8 cellular contexts compared by ENCODE assay signal in the genomic region with DNA sequence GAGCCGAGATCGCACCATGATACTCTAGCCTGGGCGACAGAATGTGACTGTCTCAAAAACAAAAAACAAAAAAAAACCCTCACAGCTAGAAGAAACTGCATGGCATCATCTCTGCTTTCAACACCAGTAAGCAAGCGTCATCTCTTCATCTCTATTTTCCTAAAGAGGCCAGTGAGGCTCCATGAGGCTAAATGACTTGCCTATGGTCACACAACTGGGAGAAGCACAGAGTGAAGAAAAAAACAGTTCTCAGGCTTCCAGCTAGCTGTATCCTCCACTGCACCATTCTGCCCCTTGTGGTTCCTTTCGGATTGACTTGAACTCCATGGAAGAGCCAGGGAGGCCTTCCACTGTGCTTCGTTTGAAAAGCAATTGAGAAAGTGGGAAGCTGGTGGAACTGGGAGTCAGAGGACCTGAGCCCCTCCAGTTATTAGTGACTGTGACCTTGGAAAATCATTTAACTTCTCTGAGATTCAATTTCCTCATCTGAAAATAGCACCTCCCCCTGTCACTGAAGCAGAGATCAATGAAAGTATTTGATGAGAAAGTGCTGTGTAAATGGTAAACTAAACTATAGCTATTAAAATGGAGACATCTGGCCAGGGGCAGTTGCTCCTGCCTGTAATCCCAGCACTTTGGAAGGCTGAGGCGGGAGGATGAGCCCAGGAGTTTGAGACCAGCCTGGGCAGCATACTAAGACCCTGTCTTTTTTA. TPM values are rescaled to one million over a fixed set of nuclear protein-coding genes. Genes with fewer than 3 reads are reported as not detected.
DNase-seq lines count a peak whose midpoint lies in the region; ATAC-seq and TF ChIP-seq lines count a peak whose summit lies in the region.

No MANE protein-coding gene starts in this region.

- peak overlapping the region; percentile 94 for H2AFZ ChIP-seq in HCT116 (ENCODE audit: low read depth, low read length, poor library complexity, severe bottlenecking)

- peak; percentile 57 for TF ChIP-seq RAD21 in HCT116 (IDR thresholded peaks at IDR 0.05; ENCODE audit: low read depth)

- H3K9ac ChIP-seq in HCT116 (ENCODE audit: low read length) (no peak overlapping the region), NT2/D1 (ENCODE audit: insufficient read length, low read depth) (peak overlapping the region; percentile 8)

- TF ChIP-seq POLR2A in HCT116 (IDR thresholded peaks at IDR 0.05; ENCODE audit: borderline replicate concordance, extremely low read depth, insufficient read depth, insufficient read length) = no peak

- intact Hi-C loops in HCT116 (cut with micrococcal nuclease) = loop anchor here (2.0 kb wide), 1 partner anchor 185 kb away; no protein-coding TSS in a partner anchor

- ATAC-seq in HCT116 (peak; percentile 98), thoracic aorta (ENCODE audit: insufficient number of reproducible peaks, low FRiP score, low read depth) (no peak)

- RAD21 ChIA-PET in HCT116 (lab: Charles Lee; ENCODE audit: low non-redundant PET in 1 of 2, low total read pairs in 2 of 2, uncharacterized antibody in 2 of 2, unreplicated experiment in 2 of 2) = interaction anchor here in 1 of 2 experiments (0.5 kb wide), 1 partner anchor 35 kb away, joined by 3 read pairs; no protein-coding TSS in a partner anchor

- TF ChIP-seq CTCF in HCT116 (IDR thresholded peaks at IDR 0.05 in 2 of 3, conservative IDR thresholded peaks at IDR 0.05 in 1 of 3; ENCODE audit: borderline replicate concordance in 1 of 3, insufficient read depth in 1 of 3, low read depth in 2 of 3, low read length in 2 of 3) = peak; percentile 42 to 76 (median 74); a peak in 5 of 6 replicates
- peak; percentile 83 for TF ChIP-seq CTCF in cardiac fibroblast (IDR thresholded peaks at IDR 0.05; ENCODE audit: low read depth, low read length)
- TF ChIP-seq CTCF in kidney epithelial cell (IDR thresholded peaks at IDR 0.05; ENCODE audit: insufficient read depth, low read length, poor library complexity, severe bottlenecking) = peak; percentile 72
- peak; percentile 60 for TF ChIP-seq CTCF in thoracic aorta (IDR thresholded peaks at IDR 0.05)

- H3K36me3 ChIP-seq in HCT116 (ENCODE audit: control insufficient read depth in 1 of 2, insufficient read depth in 2 of 2, low read length in 2 of 2) = no peaks in the 10 kb centered on the region
- no peaks in the 10 kb centered on the region for H3K36me3 ChIP-seq in NT2/D1 (ENCODE audit: insufficient read depth, insufficient read length, low read length)
- H3K36me3 ChIP-seq in kidney epithelial cell (ENCODE audit: control insufficient read depth, insufficient read depth, low read length) = no peaks in the 10 kb centered on the region
- H3K36me3 ChIP-seq in thoracic aorta = no peaks in the 10 kb centered on the region

- H4K20me1 ChIP-seq in HCT116 (ENCODE audit: insufficient read depth) = no peaks in the 10 kb centered on the region

- H3K4me3 ChIP-seq in HCT116 (replicated peaks in 1 of 2; ENCODE audit: low read depth in 1 of 2, low read length in 2 of 2) (no peak overlapping the region), NT2/D1 (ENCODE audit: insufficient read length, low read depth) (no peak overlapping the region), cardiac fibroblast (replicated peaks in 1 of 2; ENCODE audit: low read depth in 2 of 2, low read length in 2 of 2) (no peak overlapping the region), kidney epithelial cell (ENCODE audit: low read depth, low read length) (no peak overlapping the region), thoracic aorta (no peak overlapping the region)

- no TSS peak for BruUV-seq in HCT116 (replicated peaks; lab: Mats Ljungman, UMichigan)

- DNase-seq in COLO668 (lab: John Stamatoyannopoulos, UW; ENCODE audit: unreplicated experiment) (peak; percentile 51), HCT116 (ENCODE audit: low read depth, low spot score) (peak; percentile 58), NT2/D1 (ENCODE audit: low read depth, low spot score) (peak; percentile 82), cardiac fibroblast (ENCODE audit: low read depth in 2 of 2) (peak; percentile 79 to 81), kidney epithelial cell (ENCODE audit: low read depth) (no peak), thoracic aorta (ENCODE audit: low spot score) (no peak)
- DNase-seq in activated effector memory CD4-positive, alpha-beta T cell treated with anti-CD3 and anti-CD28 coated beads, Interleukin-2, amount 50 U/mL, for 16 hours = no peak
- no peak for DNase-seq in activated CD4-positive, alpha-beta T cell treated with anti-CD3 and anti-CD28 coated beads for 4 hours

- H3K27ac ChIP-seq in HCT116 (ENCODE audit: low read depth, low read length) (no peak overlapping the region), thoracic aorta (no peak overlapping the region)

- H3K4me1 ChIP-seq in HCT116 (ENCODE audit: control insufficient read depth in 1 of 2, insufficient read depth in 2 of 2, low read length in 2 of 2) (peaks cover 0 to 7% of the 10 kb centered on the region in 2 experiments; a peak in 3 of 4 replicates), NT2/D1 (ENCODE audit: insufficient read depth, insufficient read length) (peaks cover 6% of the 10 kb centered on the region), thoracic aorta (ENCODE audit: control insufficient read depth in 1 of 2, low read depth in 2 of 2) (peaks cover 6 to 13% of the 10 kb centered on the region in 2 donors)

- no peaks in the 10 kb centered on the region for H3K9me2 ChIP-seq in HCT116 (ENCODE audit: insufficient read depth)

- no peaks in the 10 kb centered on the region for H3K9me3 ChIP-seq in HCT116 (ENCODE audit: control insufficient read depth in 1 of 2, insufficient read depth in 1 of 2, low read depth in 1 of 2, low read length in 2 of 2)
- no peaks in the 10 kb centered on the region for H3K9me3 ChIP-seq in NT2/D1 (ENCODE audit: insufficient read depth, low read length)
- no peaks in the 10 kb centered on the region for H3K9me3 ChIP-seq in thoracic aorta

- CTCF ChIA-PET in HCT116 (lab: Charles Lee) = interaction anchor here (0.6 to 2.4 kb wide), 20 partner anchors 9 to 228 kb away, joined by 3 to 18 read pairs (median 5); partner anchors contain the start of genes DENND4A and RAB11A

- no peaks in the 10 kb centered on the region for H3K79me2 ChIP-seq in HCT116 (ENCODE audit: insufficient read depth, low read length)

- no peak overlapping the region for H3K4me2 ChIP-seq in HCT116 (ENCODE audit: low read length)

- H3K27me3 ChIP-seq in HCT116 (ENCODE audit: insufficient read depth, low read length) (no peaks in the 10 kb centered on the region), NT2/D1 (ENCODE audit: insufficient read depth, insufficient read length) (no peaks in the 10 kb centered on the region), kidney epithelial cell (ENCODE audit: control insufficient read depth, insufficient read depth, low read length) (no peaks in the 10 kb centered on the region), thoracic aorta (replicated peaks; ENCODE audit: insufficient read depth) (no peaks in the 10 kb centered on the region)

- POLR2A ChIA-PET in HCT116 (lab: Charles Lee) = interaction anchor here (0.7 to 0.9 kb wide), 3 partner anchors 8 to 423 kb away, joined by 3 to 5 read pairs (median 3); no protein-coding TSS in a partner anchor

TF ChIP-seq in HCT116, 20 proteins besides CTCF, POLR2A, EP300 and RAD21:
- TF ChIP-seq YY1 (IDR thresholded peaks at IDR 0.05; ENCODE audit: extremely low read depth, insufficient replicate concordance, low read depth, low read length) = peak; percentile 25
- TF ChIP-seq, protein P1, sequence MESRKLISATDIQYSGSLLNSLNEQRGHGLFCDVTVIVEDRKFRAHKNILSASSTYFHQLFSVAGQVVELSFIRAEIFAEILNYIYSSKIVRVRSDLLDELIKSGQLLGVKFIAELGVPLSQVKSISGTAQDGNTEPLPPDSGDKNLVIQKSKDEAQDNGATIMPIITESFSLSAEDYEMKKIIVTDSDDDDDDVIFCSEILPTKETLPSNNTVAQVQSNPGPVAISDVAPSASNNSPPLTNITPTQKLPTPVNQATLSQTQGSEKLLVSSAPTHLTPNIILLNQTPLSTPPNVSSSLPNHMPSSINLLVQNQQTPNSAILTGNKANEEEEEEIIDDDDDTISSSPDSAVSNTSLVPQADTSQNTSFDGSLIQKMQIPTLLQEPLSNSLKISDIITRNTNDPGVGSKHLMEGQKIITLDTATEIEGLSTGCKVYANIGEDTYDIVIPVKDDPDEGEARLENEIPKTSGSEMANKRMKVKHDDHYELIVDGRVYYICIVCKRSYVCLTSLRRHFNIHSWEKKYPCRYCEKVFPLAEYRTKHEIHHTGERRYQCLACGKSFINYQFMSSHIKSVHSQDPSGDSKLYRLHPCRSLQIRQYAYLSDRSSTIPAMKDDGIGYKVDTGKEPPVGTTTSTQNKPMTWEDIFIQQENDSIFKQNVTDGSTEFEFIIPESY (IDR thresholded peaks at IDR 0.05; ENCODE audit: extremely low read depth, insufficient replicate concordance, low read length) = no peak
- TF ChIP-seq FOSL1 (IDR thresholded peaks at IDR 0.05; ENCODE audit: low read depth) = no peak
TF ChIP-seq in HCT116: peak in this region for 1.

RNA-seq across cellular contexts. Expression of gene DENND4A, which starts 32.1 kb away (rescaled TPM):
- total RNA-seq in HCT116 (2021; ENCODE audit: unreplicated experiment) = 9.1 TPM
- 2.3 and 2.5 TPM in 2 replicates for polyA plus RNA-seq in HCT116 (2012)
- 8.5 and 11.6 TPM in 2 replicates for total RNA-seq in kidney epithelial cell
- total RNA-seq in thoracic aorta = 10 to 100 TPM; 25.6 to 57.7 TPM

RNA-seq across cellular contexts. Expression of gene RAB11A, which starts 45.1 kb away (rescaled TPM):
- total RNA-seq in HCT116 (2021; ENCODE audit: unreplicated experiment) = 234 TPM
- 249 and 263 TPM in 2 replicates for polyA plus RNA-seq in HCT116 (2012)
- 295 and 307 TPM in 2 replicates for total RNA-seq in kidney epithelial cell
- total RNA-seq in thoracic aorta = 100 to 1,000 TPM; 111 to 149 TPM

Comparison
In these comparisons a context has a peak if more than half of its experiments do, and no peak if none do; other contexts are left out.
1. DNase-seq: peak in COLO668 (single experiment), HCT116 (single experiment), NT2/D1 (single experiment) and cardiac fibroblast (2 of 2); none in kidney epithelial cell (single experiment), thoracic aorta (single experiment), activated effector memory CD4-positive, alpha-beta T cell treated with anti-CD3 and anti-CD28 coated beads, Interleukin-2, amount 50 U/mL, for 16 hours (single experiment) and activated CD4-positive, alpha-beta T cell treated with anti-CD3 and anti-CD28 coated beads for 4 hours (0 of 2).
2. Peak in every context shown above with its lines, with median percentiles within 50 percentile points of each other: CTCF ChIP-seq.